ENCODE assay signal across 10 cellular contexts in the genomic region with DNA sequence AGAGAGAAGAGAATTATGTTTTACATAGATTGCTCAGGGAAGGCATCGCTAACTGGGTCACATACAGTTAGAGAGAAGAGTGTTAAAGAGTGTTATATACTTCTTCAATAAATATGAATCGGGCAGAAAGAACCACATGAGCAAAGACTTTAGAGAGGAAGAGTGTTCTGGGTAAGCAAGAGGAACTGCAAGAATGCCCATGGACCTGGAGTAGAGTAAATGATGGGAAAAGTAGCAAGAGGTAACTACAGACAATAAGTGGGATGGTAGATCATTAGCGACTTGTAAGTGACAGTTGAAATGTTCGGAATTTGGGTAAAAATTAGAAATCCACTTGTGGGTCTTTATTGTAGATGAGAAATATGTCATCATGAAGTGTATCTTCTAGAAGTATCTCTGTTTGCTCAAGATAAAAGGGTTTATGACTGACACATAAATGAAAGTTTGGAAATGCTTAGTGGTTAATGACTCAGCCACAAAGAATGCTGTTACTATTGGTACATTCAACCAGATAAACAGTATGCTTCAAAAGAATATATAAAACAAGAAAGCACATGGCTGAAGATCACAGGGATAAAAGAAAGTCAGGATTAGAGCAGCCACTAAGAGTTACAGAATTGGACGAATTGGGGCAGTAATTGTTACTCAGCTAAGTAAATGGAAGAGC.
DNase-seq lines count a peak whose midpoint lies in the region; ATAC-seq and TF ChIP-seq lines count a peak whose summit lies in the region.
"Had no signal": no experiment of that assay in that cellular context is flagged by ENCODE, and none has a peak within 500 bp of the region (broad histone marks: within the 10 kb centered on the region; RNA-seq: fewer than 3 reads in every experiment).

No MANE protein-coding gene starts in this region.

- POLR2A ChIA-PET in CD4-positive, alpha-beta T cell (lab: Charles Lee): no interaction called here

- H3K27ac Mint-ChIP-seq in CD4-positive, alpha-beta T cell: no peak overlapping the region
- no peak overlapping the region for H3K27ac Mint-ChIP-seq in neural progenitor cell

- H4K8ac ChIP-seq in mesenchymal stem cell (ENCODE audit: low read length): no peak overlapping the region

- no peaks in the 10 kb centered on the region for H4K20me1 ChIP-seq in neural progenitor cell (ENCODE audit: low read depth)

- no peak overlapping the region for H3K4ac ChIP-seq in mesenchymal stem cell (ENCODE audit: low read depth in 1 of 2, low read length in 2 of 2)

- TF ChIP-seq CTCF in CD4-positive, alpha-beta T cell (IDR thresholded peaks at IDR 0.05): no peak
- TF ChIP-seq CTCF in neural progenitor cell (IDR thresholded peaks at IDR 0.05): no peak

- H3K4me1 ChIP-seq in mesenchymal stem cell (ENCODE audit: control insufficient read depth, insufficient read depth, low read depth, low read length) (no peaks in the 10 kb centered on the region), neural progenitor cell (no peaks in the 10 kb centered on the region)

- no peaks in the 10 kb centered on the region for H3K27me3 ChIP-seq in CD4-positive, alpha-beta T cell (ENCODE audit: control insufficient read depth, insufficient read depth, low read length)
- H3K27me3 ChIP-seq in mesenchymal stem cell (ENCODE audit: control insufficient read depth in 1 of 2, insufficient read depth in 1 of 2, low read length in 2 of 2): no peaks in the 10 kb centered on the region
- no peaks in the 10 kb centered on the region for H3K27me3 ChIP-seq in neural progenitor cell

- no peak for DNase-seq in CD4-positive, alpha-beta T cell
- peak; percentile 41 for DNase-seq in amniotic stem cell (lab: John Stamatoyannopoulos, UW)
- DNase-seq in mesenchymal stem cell: peak; percentile 90
- no peak for DNase-seq in neural progenitor cell (ENCODE audit: low spot score)
- DNase-seq in head of caudate nucleus: no peak
- no peak for DNase-seq in NCI-H1092 treated with DMSO at 0.1 percent for 48 hours (lab: John Stamatoyannopoulos, UW)
- DNase-seq in NCI-H748 (lab: John Stamatoyannopoulos, UW; ENCODE audit: unreplicated experiment): no peak
- DNase-seq: NCI-H524 treated with DMSO at 0.1 percent for 48 hours; stimulated activated CD4-positive, alpha-beta T cell treated with anti-CD3 and anti-CD28 coated beads, Interleukin-1b, Interleukin-23, amount 100 ng/mL, for 48 hours had no signal

- WGBS in mesenchymal stem cell: 47% methylated on average over 5 of the region's 5 CpGs

- no peaks in the 10 kb centered on the region for H3K27me3 Mint-ChIP-seq in CD4-positive, alpha-beta T cell
- no peaks in the 10 kb centered on the region for H3K27me3 Mint-ChIP-seq in neural progenitor cell (ENCODE audit: insufficient read depth, low read depth)

- H3K4me2 ChIP-seq in mesenchymal stem cell (ENCODE audit: low read length, poor library complexity, severe bottlenecking) (no peak overlapping the region), neural progenitor cell (no peak overlapping the region)

- H3F3A ChIP-seq in neural progenitor cell (ENCODE audit: low read depth): no peaks in the 10 kb centered on the region

- H3K4me3 Mint-ChIP-seq in CD4-positive, alpha-beta T cell: no peak overlapping the region
- H3K4me3 Mint-ChIP-seq in neural progenitor cell: no peak overlapping the region

- no peak overlapping the region for H3K27ac ChIP-seq in CD4-positive, alpha-beta T cell (ENCODE audit: low read depth, low read length)
- H3K27ac ChIP-seq in mesenchymal stem cell (ENCODE audit: low read length, poor library complexity, severe bottlenecking) (peak overlapping the region; percentile 68), neural progenitor cell (no peak overlapping the region)

- H2AFZ ChIP-seq in mesenchymal stem cell (ENCODE audit: low read depth, low read length) (no peak overlapping the region), neural progenitor cell (replicated peaks) (no peak overlapping the region)

- H3K79me1 ChIP-seq in mesenchymal stem cell (replicated peaks; ENCODE audit: low read length, poor library complexity, severe bottlenecking): no peaks in the 10 kb centered on the region

- no peaks in the 10 kb centered on the region for H3K9me3 Mint-ChIP-seq in CD4-positive, alpha-beta T cell
- H3K9me3 Mint-ChIP-seq in neural progenitor cell: no peaks in the 10 kb centered on the region

- H3K9ac ChIP-seq in mesenchymal stem cell (ENCODE audit: low read length): no peak overlapping the region
- no peak overlapping the region for H3K9ac ChIP-seq in neural progenitor cell

- H3K14ac ChIP-seq in mesenchymal stem cell (ENCODE audit: low read length in 2 of 2): no peak overlapping the region

- H2AK5ac ChIP-seq in mesenchymal stem cell (ENCODE audit: low read length, severe bottlenecking): no peak overlapping the region

- intact Hi-C loops in CD4-positive, alpha-beta T cell (cut with DNase I, micrococcal nuclease): no loop called here
- intact Hi-C loops in head of caudate nucleus (cut with DNase I): no loop called here

- TF ChIP-seq EP300 in Ishikawa (IDR thresholded peaks at IDR 0.05; ENCODE audit: borderline replicate concordance): no peak

- H3K18ac ChIP-seq in mesenchymal stem cell (ENCODE audit: low read depth in 1 of 2, low read length in 2 of 2): no peak overlapping the region

- no peak overlapping the region for H2BK5ac ChIP-seq in mesenchymal stem cell (ENCODE audit: low read depth, low read length, poor library complexity, severe bottlenecking)

- CTCF ChIA-PET in CD4-positive, alpha-beta T cell (lab: Charles Lee): no interaction called here

- TF ChIP-seq RAD21 in Ishikawa (IDR thresholded peaks at IDR 0.05; ENCODE audit: low read depth): no peak

- H3K4me3 ChIP-seq in mesenchymal stem cell (ENCODE audit: insufficient read depth in 1 of 2, low read depth in 1 of 2, low read length in 2 of 2) (no peak overlapping the region), neural progenitor cell (no peak overlapping the region)

- H3K36me3 Mint-ChIP-seq in CD4-positive, alpha-beta T cell (ENCODE audit: low read depth): no peaks in the 10 kb centered on the region
- H3K36me3 Mint-ChIP-seq in neural progenitor cell: no peaks in the 10 kb centered on the region

- H2BK120ac ChIP-seq in mesenchymal stem cell (ENCODE audit: low read depth, low read length): no peak overlapping the region

- no peak overlapping the region for H2BK12ac ChIP-seq in mesenchymal stem cell (ENCODE audit: low read length in 2 of 2)

- H4K91ac ChIP-seq in mesenchymal stem cell (ENCODE audit: low read length): no peak overlapping the region

- H3K9me3 ChIP-seq in CD4-positive, alpha-beta T cell (ENCODE audit: control insufficient read depth, low read length): no peaks in the 10 kb centered on the region
- H3K9me3 ChIP-seq in mesenchymal stem cell (ENCODE audit: control insufficient read depth, low read length): no peaks in the 10 kb centered on the region
- no peaks in the 10 kb centered on the region for H3K9me3 ChIP-seq in neural progenitor cell (ENCODE audit: low read depth)

- peaks cover 8% of the 10 kb centered on the region for H3K4me1 Mint-ChIP-seq in CD4-positive, alpha-beta T cell (ENCODE audit: low read depth)
- no peaks in the 10 kb centered on the region for H3K4me1 Mint-ChIP-seq in neural progenitor cell

- no peak overlapping the region for H2BK15ac ChIP-seq in mesenchymal stem cell (ENCODE audit: low read depth, poor library complexity, severe bottlenecking)

- no peaks in the 10 kb centered on the region for H3K36me3 ChIP-seq in mesenchymal stem cell (ENCODE audit: control insufficient read depth in 1 of 2, insufficient read depth in 2 of 2, low read depth in 1 of 2, low read length in 2 of 2)
- H3K36me3 ChIP-seq in neural progenitor cell: no peaks in the 10 kb centered on the region

- H3K23ac ChIP-seq in mesenchymal stem cell (ENCODE audit: low read length in 2 of 2): no peak overlapping the region

- H3K79me2 ChIP-seq in neural progenitor cell (ENCODE audit: low read depth): no peaks in the 10 kb centered on the region

- peak; percentile 57 for ATAC-seq in CD4-positive, alpha-beta T cell (ENCODE audit: poor library complexity)

TF ChIP-seq in Ishikawa, 13 proteins besides CTCF, POLR2A, EP300 and RAD21:
- peak; percentile 18; the same call in 1 of the 2 replicates for TF ChIP-seq TEAD4 (IDR thresholded peaks at IDR 0.05)
- no peak for TF ChIP-seq CEBPB (IDR thresholded peaks at IDR 0.05)
- TF ChIP-seq EGR1 (IDR thresholded peaks at IDR 0.05): no peak
- no peak for TF ChIP-seq TCF12 (IDR thresholded peaks at IDR 0.05; ENCODE audit: low read depth)
- TF ChIP-seq TAF1 (IDR thresholded peaks at IDR 0.05; ENCODE audit: low read depth): no peak

Comparison
In these comparisons a context has a peak if more than half of its experiments do, and no peak if none do; other contexts are left out.
1. DNase-seq: peak in amniotic stem cell (single experiment) and mesenchymal stem cell (single experiment); none in CD4-positive, alpha-beta T cell (0 of 10), neural progenitor cell (single experiment), head of caudate nucleus (0 of 42), NCI-H1092 treated with DMSO at 0.1 percent for 48 hours (single experiment) and NCI-H748 (single experiment).